Comparison of ENCODE assay signal across 1 cellular context in genomic region chr6:146027586-146028249, GRCh38.
TF ChIP-seq lines count a peak whose summit lies in the region.

No MANE protein-coding gene starts in this region.

TF ChIP-seq in GM23338, 12 proteins besides CTCF, POLR2A, EP300 and RAD21 (continued from another document):
- TF ChIP-seq, protein P1, sequence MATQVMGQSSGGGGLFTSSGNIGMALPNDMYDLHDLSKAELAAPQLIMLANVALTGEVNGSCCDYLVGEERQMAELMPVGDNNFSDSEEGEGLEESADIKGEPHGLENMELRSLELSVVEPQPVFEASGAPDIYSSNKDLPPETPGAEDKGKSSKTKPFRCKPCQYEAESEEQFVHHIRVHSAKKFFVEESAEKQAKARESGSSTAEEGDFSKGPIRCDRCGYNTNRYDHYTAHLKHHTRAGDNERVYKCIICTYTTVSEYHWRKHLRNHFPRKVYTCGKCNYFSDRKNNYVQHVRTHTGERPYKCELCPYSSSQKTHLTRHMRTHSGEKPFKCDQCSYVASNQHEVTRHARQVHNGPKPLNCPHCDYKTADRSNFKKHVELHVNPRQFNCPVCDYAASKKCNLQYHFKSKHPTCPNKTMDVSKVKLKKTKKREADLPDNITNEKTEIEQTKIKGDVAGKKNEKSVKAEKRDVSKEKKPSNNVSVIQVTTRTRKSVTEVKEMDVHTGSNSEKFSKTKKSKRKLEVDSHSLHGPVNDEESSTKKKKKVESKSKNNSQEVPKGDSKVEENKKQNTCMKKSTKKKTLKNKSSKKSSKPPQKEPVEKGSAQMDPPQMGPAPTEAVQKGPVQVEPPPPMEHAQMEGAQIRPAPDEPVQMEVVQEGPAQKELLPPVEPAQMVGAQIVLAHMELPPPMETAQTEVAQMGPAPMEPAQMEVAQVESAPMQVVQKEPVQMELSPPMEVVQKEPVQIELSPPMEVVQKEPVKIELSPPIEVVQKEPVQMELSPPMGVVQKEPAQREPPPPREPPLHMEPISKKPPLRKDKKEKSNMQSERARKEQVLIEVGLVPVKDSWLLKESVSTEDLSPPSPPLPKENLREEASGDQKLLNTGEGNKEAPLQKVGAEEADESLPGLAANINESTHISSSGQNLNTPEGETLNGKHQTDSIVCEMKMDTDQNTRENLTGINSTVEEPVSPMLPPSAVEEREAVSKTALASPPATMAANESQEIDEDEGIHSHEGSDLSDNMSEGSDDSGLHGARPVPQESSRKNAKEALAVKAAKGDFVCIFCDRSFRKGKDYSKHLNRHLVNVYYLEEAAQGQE (IDR thresholded peaks at IDR 0.05; ENCODE audit: unreplicated experiment): no peak
- TF ChIP-seq NANOG (IDR thresholded peaks at IDR 0.05; ENCODE audit: borderline replicate concordance): no peak
- no peak for TF ChIP-seq EZH2 (IDR thresholded peaks at IDR 0.05; ENCODE audit: low read depth, unreplicated experiment)
- TF ChIP-seq CREB1 (CRISPR knock-in tag; IDR thresholded peaks at IDR 0.05; ENCODE audit: low read depth): no peak
- no peak for TF ChIP-seq ZNF331 (CRISPR knock-in tag; IDR thresholded peaks at IDR 0.05; ENCODE audit: low read depth)
- TF ChIP-seq EZH2phosphoT487 (IDR thresholded peaks at IDR 0.05; ENCODE audit: unreplicated experiment): no peak
- no peak for TF ChIP-seq ETS1 (IDR thresholded peaks at IDR 0.05)
